9 cellular contexts compared by ENCODE assay signal in the genomic region with DNA sequence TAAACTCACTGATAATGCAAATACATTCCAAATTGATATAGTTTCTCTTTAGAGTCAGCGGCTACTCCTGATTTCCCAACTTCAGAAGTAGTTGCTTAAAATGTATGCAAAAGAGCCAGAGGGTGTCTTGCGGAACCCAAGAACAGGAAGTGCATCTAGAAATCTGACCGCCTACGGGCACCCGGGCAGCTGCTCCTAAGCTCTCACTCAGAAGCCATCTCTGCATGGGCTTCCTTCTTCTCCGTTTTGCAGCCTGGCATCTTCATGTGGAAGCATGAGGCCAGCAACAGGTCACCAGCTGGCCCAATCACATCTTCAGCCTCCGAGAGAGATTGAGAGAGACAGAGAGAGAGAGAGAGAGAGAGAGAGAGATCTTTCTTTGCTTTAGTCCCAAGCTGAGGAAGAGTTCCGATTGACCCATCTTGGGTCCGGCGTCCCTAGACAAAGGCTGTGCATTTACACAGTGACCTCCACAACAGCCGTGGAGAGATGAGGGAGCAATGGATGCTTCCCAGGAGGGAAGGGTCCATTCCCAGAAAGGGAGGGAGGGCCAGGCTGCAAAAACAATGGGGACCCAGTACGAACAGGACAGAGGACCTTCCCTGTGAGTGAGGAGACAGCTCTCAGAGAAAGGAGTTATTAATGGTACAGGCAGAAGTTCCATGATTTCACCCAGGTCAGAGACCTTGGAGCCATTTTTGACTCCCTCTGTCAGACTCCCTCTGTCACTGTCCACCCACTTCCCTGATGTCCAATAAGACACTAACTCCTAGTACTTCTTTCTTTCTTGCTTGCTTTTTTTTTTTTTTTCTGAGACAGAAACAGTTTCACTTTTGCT. TPM values are rescaled to one million over a fixed set of nuclear protein-coding genes. Genes with fewer than 3 reads are reported as not detected.
DNase-seq lines count a peak whose midpoint lies in the region; ATAC-seq and TF ChIP-seq lines count a peak whose summit lies in the region.
"Had no signal": no experiment of that assay in that cellular context is flagged by ENCODE, and none has a peak within 500 bp of the region (broad histone marks: within the 10 kb centered on the region; RNA-seq: fewer than 3 reads in every experiment).

No MANE protein-coding gene starts in this region.

- peak; percentile 95 for DNase-seq in CD1c-positive myeloid dendritic cell (ENCODE audit: extremely low spot score)
- DNase-seq in GM19240 (ENCODE audit: insufficient read length, low spot score): peak; percentile 71
- DNase-seq in UCSD-AML1 (lab: John Stamatoyannopoulos, UW; ENCODE audit: unreplicated experiment): peak; percentile 55
- peak; percentile 58 for DNase-seq in lung (ENCODE audit: low spot score)
- DNase-seq in COLO829 (ENCODE audit: low spot score): no peak
- DNase-seq in effector CD4-positive, alpha-beta T cell: no peak
- DNase-seq in NCI-H2107 (lab: John Stamatoyannopoulos, UW): no peak
- DNase-seq: psoas muscle had no signal

- ATAC-seq in HG03135 (IDR thresholded peaks at IDR 0.05; ENCODE audit: unreplicated experiment): peak; percentile 89
- peak; percentile 73 for ATAC-seq in lung (ENCODE audit: insufficient read depth, low FRiP score)

- no peak overlapping the region for H3K4me3 ChIP-seq in lung

- H3K9me3 ChIP-seq in lung (ENCODE audit: control insufficient read depth in 2 of 2, insufficient read depth in 1 of 2, low read length in 1 of 2): no peaks in the 10 kb centered on the region
- H3K9me3 ChIP-seq: psoas muscle had no signal

- 44 to 62% methylated on average over 12 of the region's 12 CpGs for WGBS in lung, 2 donors

- H3K27me3 ChIP-seq in lung (ENCODE audit: control insufficient read depth, insufficient read depth): no peaks in the 10 kb centered on the region

- peaks cover 0 to 4% of the 10 kb centered on the region in 2 donors for H3K4me1 ChIP-seq in lung (ENCODE audit: control insufficient read depth in 2 of 2, insufficient read depth in 2 of 2, low read length in 2 of 2)
- H3K4me1 ChIP-seq: psoas muscle had no signal

- H3K36me3 ChIP-seq in lung (ENCODE audit: control insufficient read depth in 2 of 2, insufficient read depth in 2 of 2, low read length in 2 of 2): no peaks in the 10 kb centered on the region

- H3K27ac ChIP-seq in lung (ENCODE audit: low read depth in 1 of 2, low read length in 1 of 2): peak overlapping the region in 1 of 2 donors; percentile 81
- H3K27ac ChIP-seq: psoas muscle had no signal

- no peak for TF ChIP-seq CTCF in lung (IDR thresholded peaks at IDR 0.05; ENCODE audit: control extremely low read depth, extremely low read depth)

RNA-seq across cellular contexts. Expression of a gene that starts 28.2 kb away (rescaled TPM):
- total RNA-seq in lung: 10 to 100 TPM; 23.6 to 26.3 TPM
- polyA plus RNA-seq in lung: 1 to 10 TPM; 3.1 to 5.3 TPM

Comparison
In these comparisons a context has a peak if more than half of its experiments do, and no peak if none do; other contexts are left out.
1. DNase-seq: peak in CD1c-positive myeloid dendritic cell (single experiment), GM19240 (single experiment), UCSD-AML1 (single experiment) and lung (single experiment); none in COLO829 (single experiment), effector CD4-positive, alpha-beta T cell (single experiment) and NCI-H2107 (single experiment).